24 cellular contexts compared by ENCODE assay signal in the genomic region with DNA sequence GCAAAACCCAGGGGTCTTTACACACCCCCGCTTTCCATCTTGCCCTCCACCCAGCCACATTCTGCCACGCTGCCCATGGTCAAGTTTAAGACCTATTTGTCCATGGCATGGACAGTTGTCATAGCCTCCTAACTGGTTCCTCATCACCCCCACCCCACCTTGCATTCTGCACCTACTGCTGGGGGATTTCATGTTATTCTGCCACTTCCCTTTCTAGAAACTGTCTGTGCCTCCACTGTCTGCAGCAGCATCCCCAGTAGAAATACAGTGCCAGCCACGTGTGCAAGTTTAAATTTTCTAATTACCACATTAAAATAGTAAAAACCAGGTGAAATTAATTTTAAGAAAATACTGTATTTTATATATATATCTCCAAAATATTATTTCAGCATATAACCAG.
DNase-seq lines count a peak whose midpoint lies in the region; ATAC-seq, FAIRE-seq and TF ChIP-seq lines count a peak whose summit lies in the region.
"Had no signal": no experiment of that assay in that cellular context is flagged by ENCODE, and none has a peak within 500 bp of the region (broad histone marks: within the 10 kb centered on the region; RNA-seq: fewer than 3 reads in every experiment).

No MANE protein-coding gene starts in this region.

- H3K4me1 ChIP-seq in endodermal cell (ENCODE audit: control insufficient read depth, insufficient read depth, low read length) = no peaks in the 10 kb centered on the region
- H3K4me1 ChIP-seq in vagina = no peaks in the 10 kb centered on the region
- H3K4me1 ChIP-seq: Caco-2, HAP-1 had no signal

- TF ChIP-seq CTCF in endodermal cell (conservative IDR thresholded peaks at IDR 0.05) = no peak
- no peak for TF ChIP-seq CTCF in vagina (IDR thresholded peaks at IDR 0.05)

- H3K27ac ChIP-seq in angular gyrus (ENCODE audit: low read depth, low read length) = peak overlapping the region; percentile 47
- no peak overlapping the region for H3K27ac ChIP-seq in endodermal cell (ENCODE audit: low read depth, low read length)
- H3K27ac ChIP-seq in vagina = no peak overlapping the region

- no peaks in the 10 kb centered on the region for H3K27me3 Mint-ChIP-seq in endodermal cell (ENCODE audit: insufficient read depth)
- H3K27me3 Mint-ChIP-seq in stimulated activated naive B cell treated with anti-CD40 and anti-IgM and Interleukin-4, amounts not matched to agents 10 μg/mL and 1 μg/mL and 100 μg/mL, for 72 hours = no peaks in the 10 kb centered on the region

- no peak overlapping the region for H3K4me3 Mint-ChIP-seq in endodermal cell
- H3K4me3 Mint-ChIP-seq in stimulated activated naive B cell treated with anti-CD40 and anti-IgM and Interleukin-4, amounts not matched to agents 10 μg/mL and 1 μg/mL and 100 μg/mL, for 72 hours = no peak overlapping the region
- H3K4me3 Mint-ChIP-seq: CD8-positive, alpha-beta T cell; GM23338 had no signal

- ATAC-seq in stimulated activated naive B cell treated with anti-CD40 and anti-IgM and Interleukin-4, amounts not matched to agents 10 μg/mL and 1 μg/mL and 100 μg/mL, for 72 hours (replicated peaks) = peak; percentile 89 to 90
- ATAC-seq in HG03442 (IDR thresholded peaks at IDR 0.05; ENCODE audit: unreplicated experiment) = no peak
- ATAC-seq: CD8-positive, alpha-beta T cell; GM23338 had no signal

- no peaks in the 10 kb centered on the region for H3K4me1 Mint-ChIP-seq in endodermal cell
- peaks cover 25 to 34% of the 10 kb centered on the region in 2 donors for H3K4me1 Mint-ChIP-seq in stimulated activated naive B cell treated with anti-CD40 and anti-IgM and Interleukin-4, amounts not matched to agents 10 μg/mL and 1 μg/mL and 100 μg/mL, for 72 hours

- H3K27me3 ChIP-seq in endodermal cell (ENCODE audit: control insufficient read depth, insufficient read depth, low read length, poor library complexity, severe bottlenecking) (no peaks in the 10 kb centered on the region), vagina (no peaks in the 10 kb centered on the region)

- H3K9me3 ChIP-seq in endodermal cell (ENCODE audit: control insufficient read depth, low read length) = no peaks in the 10 kb centered on the region
- no peaks in the 10 kb centered on the region for H3K9me3 ChIP-seq in vagina
- H3K9me3 ChIP-seq: Caco-2, HAP-1, SK-N-SH had no signal

- H3K9ac ChIP-seq in endodermal cell (ENCODE audit: extremely low read depth, low read length, poor library complexity, severe bottlenecking) = no peak overlapping the region
- H3K9ac ChIP-seq: SK-N-SH had no signal

- H3K27ac Mint-ChIP-seq in endodermal cell = peak overlapping the region; percentile 18
- H3K27ac Mint-ChIP-seq in stimulated activated naive B cell treated with anti-CD40 and anti-IgM and Interleukin-4, amounts not matched to agents 10 μg/mL and 1 μg/mL and 100 μg/mL, for 72 hours = no peak overlapping the region
- H3K27ac Mint-ChIP-seq: CD8-positive, alpha-beta T cell; GM23338 had no signal

- peak; percentile 77 for FAIRE-seq in GM12891 (lab: Jason Lieb, UNC)
- FAIRE-seq: A204.1, G401.6, RCC 7860 had no signal

- POLR2A ChIA-PET in HEK293T (lab: Yijun Ruan, JAX) = no interaction called here

- WGBS in endodermal cell (ENCODE audit: insufficient coverage in 1 of 2, insufficient read length in 1 of 2), 2 experiments = 97 to 100% methylated on average over 2 of the region's 3 CpGs

- CTCF ChIA-PET in HEK293T (lab: Yijun Ruan, JAX) = no interaction called here

- DNase-seq in GM12891 (ENCODE audit: insufficient read length, low spot score) (no peak), endodermal cell (no peak), vagina (ENCODE audit: extremely low spot score in 2 of 2) (no peak), HEK293T (ENCODE audit: extremely low spot score) (no peak)
- DNase-seq in stimulated activated naive B cell treated with anti-CD40 and anti-IgM and Interleukin-4, amounts not matched to agents 10 μg/mL and 1 μg/mL and 100 μg/mL, for 72 hours = no peak
- DNase-seq in stimulated activated CD8-positive, alpha-beta memory T cell treated with anti-CD3 and anti-CD28 coated beads, Interleukin-4, amount 100 ng/mL, for 48 hours = no peak
- DNase-seq: Caco-2; CD8-positive, alpha-beta T cell; NCI-H1092; NCI-H1417 treated with DMSO at 0.1 percent for 48 hours; NCI-H1694 treated with DMSO at 0.1 percent for 48 hours; NCI-H2081; NCI-H2227 treated with DMSO at 0.1 percent for 48 hours; NCI-H69; SIG-M5; SW 1271 had no signal

- H3K9me3 Mint-ChIP-seq in endodermal cell = no peaks in the 10 kb centered on the region
- no peaks in the 10 kb centered on the region for H3K9me3 Mint-ChIP-seq in stimulated activated naive B cell treated with anti-CD40 and anti-IgM and Interleukin-4, amounts not matched to agents 10 μg/mL and 1 μg/mL and 100 μg/mL, for 72 hours
- H3K9me3 Mint-ChIP-seq: CD8-positive, alpha-beta T cell; GM23338 had no signal

- peaks cover 43% of the 10 kb centered on the region for H3K36me3 Mint-ChIP-seq in endodermal cell (ENCODE audit: low read depth)
- H3K36me3 Mint-ChIP-seq in stimulated activated naive B cell treated with anti-CD40 and anti-IgM and Interleukin-4, amounts not matched to agents 10 μg/mL and 1 μg/mL and 100 μg/mL, for 72 hours = peaks cover 21 to 63% of the 10 kb centered on the region in 2 donors

- peaks cover 49% of the 10 kb centered on the region for H3K36me3 ChIP-seq in endodermal cell (ENCODE audit: control insufficient read depth, insufficient read depth, low read length)
- H3K36me3 ChIP-seq in vagina = peaks cover 0 to 24% of the 10 kb centered on the region in 2 donors

- TF ChIP-seq POLR2A in GM12891 (IDR thresholded peaks at IDR 0.05; ENCODE audit: low read depth, low read length) = no peak
- no peak for TF ChIP-seq POLR2A in vagina (IDR thresholded peaks at IDR 0.05)

- intact Hi-C loops in vagina (cut with DNase I) = no loop called here

- H3K4me3 ChIP-seq in endodermal cell (ENCODE audit: low read length) (no peak overlapping the region), vagina (no peak overlapping the region)
- H3K4me3 ChIP-seq: GM23338, HAP-1 had no signal

TF ChIP-seq in GM12891, 5 proteins besides CTCF, POLR2A, EP300 and RAD21:
- TF ChIP-seq PAX5 (IDR thresholded peaks at IDR 0.05; ENCODE audit: insufficient read depth, low read length, severe bottlenecking) = no peak
- peak; percentile 83 for TF ChIP-seq SPI1 (IDR thresholded peaks at IDR 0.05; ENCODE audit: low read depth, low read length)

TF ChIP-seq in HEK293T, 16 proteins besides CTCF, POLR2A, EP300 and RAD21:
- TF ChIP-seq, protein P1, sequence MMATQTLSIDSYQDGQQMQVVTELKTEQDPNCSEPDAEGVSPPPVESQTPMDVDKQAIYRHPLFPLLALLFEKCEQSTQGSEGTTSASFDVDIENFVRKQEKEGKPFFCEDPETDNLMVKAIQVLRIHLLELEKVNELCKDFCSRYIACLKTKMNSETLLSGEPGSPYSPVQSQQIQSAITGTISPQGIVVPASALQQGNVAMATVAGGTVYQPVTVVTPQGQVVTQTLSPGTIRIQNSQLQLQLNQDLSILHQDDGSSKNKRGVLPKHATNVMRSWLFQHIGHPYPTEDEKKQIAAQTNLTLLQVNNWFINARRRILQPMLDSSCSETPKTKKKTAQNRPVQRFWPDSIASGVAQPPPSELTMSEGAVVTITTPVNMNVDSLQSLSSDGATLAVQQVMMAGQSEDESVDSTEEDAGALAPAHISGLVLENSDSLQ (IDR thresholded peaks at IDR 0.05) = no peak
- TF ChIP-seq ELF4 (IDR thresholded peaks at IDR 0.05) (no peak), HDGF (IDR thresholded peaks at IDR 0.05; ENCODE audit: borderline replicate concordance) (no peak), CTBP1 (IDR thresholded peaks at IDR 0.05; ENCODE audit: borderline replicate concordance) (no peak), ARNT (IDR thresholded peaks at IDR 0.05) (no peak), LEF1 (IDR thresholded peaks at IDR 0.05; ENCODE audit: borderline replicate concordance) (no peak)
